In genomic region chr2:219430633-219431615, GRCh38 we compare ENCODE assay signal across 1 cellular context.
TF ChIP-seq lines count a peak whose summit lies in the region.

No MANE protein-coding gene starts in this region.

TF ChIP-seq in GM23338, 12 proteins besides CTCF, POLR2A, EP300 and RAD21 (continued from another document):
- TF ChIP-seq ZNF462 (CRISPR knock-in tag; IDR thresholded peaks at IDR 0.05) (no peak), ETS1 (IDR thresholded peaks at IDR 0.05) (no peak), EZH2 (IDR thresholded peaks at IDR 0.05; ENCODE audit: low read depth, unreplicated experiment) (no peak), REST (IDR thresholded peaks at IDR 0.05; ENCODE audit: unreplicated experiment) (no peak), ZNF114 (CRISPR knock-in tag; IDR thresholded peaks at IDR 0.05) (no peak), CREB1 (CRISPR knock-in tag; IDR thresholded peaks at IDR 0.05; ENCODE audit: low read depth) (no peak)
TF ChIP-seq in GM23338: peak in this region for 0.
